14 cellular contexts compared by ENCODE assay signal in the genomic region with DNA sequence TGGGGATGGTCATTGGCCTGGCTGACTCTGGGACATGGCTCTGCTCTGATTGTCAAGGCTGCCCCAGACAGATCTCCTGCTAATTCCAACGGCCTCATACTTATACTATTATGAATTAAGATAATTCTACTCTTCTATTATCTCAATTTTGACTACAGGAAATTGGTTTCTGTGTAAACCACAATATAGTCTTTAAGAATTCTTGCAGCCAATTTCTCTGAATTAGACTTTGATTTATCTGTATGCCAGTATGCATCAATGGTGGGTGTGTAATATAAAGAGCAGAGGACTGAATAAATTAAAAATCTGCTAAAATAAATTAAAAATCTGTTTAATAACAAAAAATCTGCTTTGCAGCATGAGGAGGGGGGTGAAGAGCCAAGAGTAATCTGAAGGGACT. TPM values are rescaled to one million over a fixed set of nuclear protein-coding genes. Genes with fewer than 3 reads are reported as not detected.
A peak's percentile ranks its signal among the peaks of the same experiment; 100 is the strongest.
DNase-seq lines count a peak whose midpoint lies in the region; ATAC-seq and TF ChIP-seq lines count a peak whose summit lies in the region.
"Had no signal": no experiment of that assay in that cellular context is flagged by ENCODE, and none has a peak within 500 bp of the region (broad histone marks: within the 10 kb centered on the region; RNA-seq: fewer than 3 reads in every experiment).

No MANE protein-coding gene starts in this region.

- no peak overlapping the region for H3K18ac ChIP-seq in mesenchymal stem cell (ENCODE audit: low read depth in 1 of 2, low read length in 2 of 2)

- H3K4me3 Mint-ChIP-seq in activated CD4-positive, alpha-beta memory T cell treated with anti-CD3 and anti-CD28 coated beads, Interleukin-2, amount 10 ng/mL, durations not matched to agents 7 days and 5 days: no peak overlapping the region
- H3K4me3 Mint-ChIP-seq in activated CD4-positive, alpha-beta memory T cell treated with anti-CD3 and anti-CD28 coated beads for 36 hours: no peak overlapping the region
- H3K4me3 Mint-ChIP-seq in CD4-positive, CD25-positive, alpha-beta regulatory T cell: peak overlapping the region in 1 of 4 donors; percentile 38
- H3K4me3 Mint-ChIP-seq: B cell; CD8-positive, alpha-beta memory T cell; GM23338 had no signal

- POLR2A ChIA-PET in activated CD4-positive, alpha-beta memory T cell treated with anti-CD3 and anti-CD28 coated beads, Interleukin-2, amount 10 ng/mL, durations not matched to agents 7 days and 5 days (lab: Charles Lee): no interaction called here
- POLR2A ChIA-PET in activated CD4-positive, alpha-beta memory T cell treated with anti-CD3 and anti-CD28 coated beads for 36 hours (lab: Charles Lee): no interaction called here

- H2AK5ac ChIP-seq in mesenchymal stem cell (ENCODE audit: low read length, severe bottlenecking): no peak overlapping the region

- intact Hi-C loops in activated CD4-positive, alpha-beta memory T cell treated with anti-CD3 and anti-CD28 coated beads for 36 hours (cut with micrococcal nuclease): no loop called here

- H3K4ac ChIP-seq in mesenchymal stem cell (ENCODE audit: low read depth in 1 of 2, low read length in 2 of 2): no peak overlapping the region

- H4K91ac ChIP-seq in mesenchymal stem cell (ENCODE audit: low read length): no peak overlapping the region

- no peak for DNase-seq in activated CD4-positive, alpha-beta memory T cell treated with anti-CD3 and anti-CD28 coated beads, Interleukin-2, amount 10 ng/mL, durations not matched to agents 7 days and 5 days
- DNase-seq in activated CD4-positive, alpha-beta memory T cell treated with anti-CD3 and anti-CD28 coated beads for 36 hours: no peak
- peak in 1 of 3 donors; percentile 62 for DNase-seq in CD4-positive, CD25-positive, alpha-beta regulatory T cell
- no peak for DNase-seq in mesenchymal stem cell
- DNase-seq in stimulated activated naive CD8-positive, alpha-beta T cell treated with anti-CD3 and anti-CD28 coated beads, Interleukin-15, Interleukin-2, amounts not matched to agents 100 U/mL and 50 U/mL, for 24 hours: no peak
- DNase-seq: CD8-positive, alpha-beta memory T cell; DMS53; GF-D8; HCEC 1CT had no signal

- H3K36me3 Mint-ChIP-seq in activated CD4-positive, alpha-beta memory T cell treated with anti-CD3 and anti-CD28 coated beads, Interleukin-2, amount 10 ng/mL, durations not matched to agents 7 days and 5 days (ENCODE audit: low read depth): peaks cover 10% of the 10 kb centered on the region
- peaks cover 19% of the 10 kb centered on the region for H3K36me3 Mint-ChIP-seq in activated CD4-positive, alpha-beta memory T cell treated with anti-CD3 and anti-CD28 coated beads for 36 hours
- H3K36me3 Mint-ChIP-seq in CD4-positive, CD25-positive, alpha-beta regulatory T cell: peaks cover 28% of the 10 kb centered on the region

- no peak overlapping the region for H2BK5ac ChIP-seq in mesenchymal stem cell (ENCODE audit: low read depth, low read length, poor library complexity, severe bottlenecking)

- no peak overlapping the region for H2AFZ ChIP-seq in mesenchymal stem cell (ENCODE audit: low read depth, low read length)
- H2AFZ ChIP-seq: GM23338 had no signal

- peaks cover 20% of the 10 kb centered on the region for H3K4me1 ChIP-seq in CD4-positive, CD25-positive, alpha-beta regulatory T cell (ENCODE audit: control insufficient read depth, insufficient read depth, low read length, poor library complexity, severe bottlenecking)
- H3K4me1 ChIP-seq in urinary bladder (ENCODE audit: insufficient read depth) (peaks cover 1% of the 10 kb centered on the region), mesenchymal stem cell (ENCODE audit: control insufficient read depth, insufficient read depth, low read depth, low read length) (no peaks in the 10 kb centered on the region)

- WGBS in urinary bladder: 56% methylated on average over 1 of the region's 1 CpG
- no CpG with 5 or more reads among the region's 1 CpG for WGBS in mesenchymal stem cell

- no peaks in the 10 kb centered on the region for H3K9me3 ChIP-seq in CD4-positive, CD25-positive, alpha-beta regulatory T cell (ENCODE audit: control insufficient read depth in 2 of 2, low read length in 2 of 2)
- no peaks in the 10 kb centered on the region for H3K9me3 ChIP-seq in mesenchymal stem cell (ENCODE audit: control insufficient read depth, low read length)

- no peak overlapping the region for H2BK120ac ChIP-seq in mesenchymal stem cell (ENCODE audit: low read depth, low read length)

- H3K9me3 Mint-ChIP-seq in activated CD4-positive, alpha-beta memory T cell treated with anti-CD3 and anti-CD28 coated beads, Interleukin-2, amount 10 ng/mL, durations not matched to agents 7 days and 5 days: no peaks in the 10 kb centered on the region
- peaks cover 5% of the 10 kb centered on the region for H3K9me3 Mint-ChIP-seq in activated CD4-positive, alpha-beta memory T cell treated with anti-CD3 and anti-CD28 coated beads for 36 hours
- peaks cover 0 to 4% (median 0%) of the 10 kb centered on the region in 7 donors for H3K9me3 Mint-ChIP-seq in CD4-positive, CD25-positive, alpha-beta regulatory T cell
- H3K9me3 Mint-ChIP-seq: GM23338 had no signal

- H3K36me3 ChIP-seq in CD4-positive, CD25-positive, alpha-beta regulatory T cell (ENCODE audit: control insufficient read depth, insufficient read depth, low read length): no peaks in the 10 kb centered on the region
- H3K36me3 ChIP-seq in urinary bladder (ENCODE audit: insufficient read depth): peaks cover 2% of the 10 kb centered on the region
- peaks cover 7 to 30% of the 10 kb centered on the region in 2 experiments for H3K36me3 ChIP-seq in mesenchymal stem cell (ENCODE audit: control insufficient read depth in 1 of 2, insufficient read depth in 2 of 2, low read depth in 1 of 2, low read length in 2 of 2)

- H2BK15ac ChIP-seq in mesenchymal stem cell (ENCODE audit: low read depth, poor library complexity, severe bottlenecking): no peak overlapping the region

- no peak overlapping the region for H3K9ac ChIP-seq in mesenchymal stem cell (ENCODE audit: low read length)
- H3K9ac ChIP-seq: BLaER1 treated with 17β-estradiol and CSF1 and Interleukin-3, amounts not matched to agents 10 nM and 100 nM had no signal

- H3K4me2 ChIP-seq in mesenchymal stem cell (ENCODE audit: low read length, poor library complexity, severe bottlenecking): no peak overlapping the region
- H3K4me2 ChIP-seq: BLaER1 treated with 17β-estradiol and CSF1 and Interleukin-3, amounts not matched to agents 10 nM and 100 nM had no signal

- no peak overlapping the region for H4K8ac ChIP-seq in mesenchymal stem cell (ENCODE audit: low read length)

- H3K27me3 Mint-ChIP-seq in activated CD4-positive, alpha-beta memory T cell treated with anti-CD3 and anti-CD28 coated beads, Interleukin-2, amount 10 ng/mL, durations not matched to agents 7 days and 5 days: no peaks in the 10 kb centered on the region
- no peaks in the 10 kb centered on the region for H3K27me3 Mint-ChIP-seq in activated CD4-positive, alpha-beta memory T cell treated with anti-CD3 and anti-CD28 coated beads for 36 hours
- no peaks in the 10 kb centered on the region for H3K27me3 Mint-ChIP-seq in CD4-positive, CD25-positive, alpha-beta regulatory T cell
- H3K27me3 Mint-ChIP-seq: B cell; CD8-positive, alpha-beta memory T cell had no signal

- peaks cover 24% of the 10 kb centered on the region for H3K79me1 ChIP-seq in mesenchymal stem cell (replicated peaks; ENCODE audit: low read length, poor library complexity, severe bottlenecking)

- H3K23ac ChIP-seq in mesenchymal stem cell (ENCODE audit: low read length in 2 of 2): no peak overlapping the region

- H3K4me1 Mint-ChIP-seq in activated CD4-positive, alpha-beta memory T cell treated with anti-CD3 and anti-CD28 coated beads, Interleukin-2, amount 10 ng/mL, durations not matched to agents 7 days and 5 days: peaks cover 27% of the 10 kb centered on the region
- peaks cover 20% of the 10 kb centered on the region for H3K4me1 Mint-ChIP-seq in activated CD4-positive, alpha-beta memory T cell treated with anti-CD3 and anti-CD28 coated beads for 36 hours (ENCODE audit: low read depth)
- H3K4me1 Mint-ChIP-seq in CD4-positive, CD25-positive, alpha-beta regulatory T cell: peaks cover 15 to 40% (median 30%) of the 10 kb centered on the region in 4 donors

- H3K14ac ChIP-seq in mesenchymal stem cell (ENCODE audit: low read length in 2 of 2): no peak overlapping the region

- no peak for TF ChIP-seq CTCF in VCaP (conservative IDR thresholded peaks at IDR 0.05)

- H3K4me3 ChIP-seq in CD4-positive, CD25-positive, alpha-beta regulatory T cell (ENCODE audit: low read depth, low read length): peak overlapping the region; percentile 14
- H3K4me3 ChIP-seq in urinary bladder (ENCODE audit: low read depth, low read length): no peak overlapping the region
- no peak overlapping the region for H3K4me3 ChIP-seq in mesenchymal stem cell (ENCODE audit: insufficient read depth in 1 of 2, low read depth in 1 of 2, low read length in 2 of 2)
- H3K4me3 ChIP-seq: BLaER1 treated with 17β-estradiol and CSF1 and Interleukin-3, amounts not matched to agents 10 nM and 100 nM; GM23338 had no signal

- CTCF ChIA-PET in activated CD4-positive, alpha-beta memory T cell treated with anti-CD3 and anti-CD28 coated beads, Interleukin-2, amount 10 ng/mL, durations not matched to agents 7 days and 5 days (lab: Charles Lee): interaction anchor here (1.0 kb wide), 1 partner anchor 9 kb away, joined by 3 read pairs; no protein-coding TSS in a partner anchor
- CTCF ChIA-PET in activated CD4-positive, alpha-beta memory T cell treated with anti-CD3 and anti-CD28 coated beads for 36 hours (lab: Charles Lee): no interaction called here

- H3K27ac Mint-ChIP-seq in activated CD4-positive, alpha-beta memory T cell treated with anti-CD3 and anti-CD28 coated beads, Interleukin-2, amount 10 ng/mL, durations not matched to agents 7 days and 5 days: peak overlapping the region; percentile 10
- no peak overlapping the region for H3K27ac Mint-ChIP-seq in activated CD4-positive, alpha-beta memory T cell treated with anti-CD3 and anti-CD28 coated beads for 36 hours
- H3K27ac Mint-ChIP-seq in CD4-positive, CD25-positive, alpha-beta regulatory T cell: peak overlapping the region in 1 of 3 donors; percentile 23
- H3K27ac Mint-ChIP-seq: B cell, GM23338 had no signal

- peak in 1 of 2 donors; percentile 72 for ATAC-seq in CD4-positive, CD25-positive, alpha-beta regulatory T cell (ENCODE audit: low read depth in 2 of 2)
- no peak for ATAC-seq in stimulated activated naive CD8-positive, alpha-beta T cell treated with anti-CD3 and anti-CD28 coated beads, Interleukin-15, Interleukin-2, amounts not matched to agents 100 U/mL and 50 U/mL, for 24 hours
- ATAC-seq: GM23338 had no signal

- no peak overlapping the region for H2BK12ac ChIP-seq in mesenchymal stem cell (ENCODE audit: low read length in 2 of 2)

- H3K27ac ChIP-seq in CD4-positive, CD25-positive, alpha-beta regulatory T cell (ENCODE audit: insufficient read depth, low read length, poor library complexity, severe bottlenecking): no peak overlapping the region
- H3K27ac ChIP-seq in VCaP (peak overlapping the region; percentile 49), urinary bladder (ENCODE audit: low read depth) (peak overlapping the region; percentile 23), mesenchymal stem cell (ENCODE audit: low read length, poor library complexity, severe bottlenecking) (no peak overlapping the region)
- H3K27ac ChIP-seq: BLaER1 treated with 17β-estradiol and CSF1 and Interleukin-3, amounts not matched to agents 10 nM and 100 nM had no signal

- no peaks in the 10 kb centered on the region for H3K27me3 ChIP-seq in CD4-positive, CD25-positive, alpha-beta regulatory T cell (ENCODE audit: control insufficient read depth, insufficient read depth, low read length)
- no peaks in the 10 kb centered on the region for H3K27me3 ChIP-seq in mesenchymal stem cell (ENCODE audit: control insufficient read depth in 1 of 2, insufficient read depth in 1 of 2, low read length in 2 of 2)
- H3K27me3 ChIP-seq: BLaER1 treated with 17β-estradiol and CSF1 and Interleukin-3, amounts not matched to agents 10 nM and 100 nM had no signal

RNA-seq across cellular contexts. Expression of a gene that starts 27.0 kb away (rescaled TPM):
- total RNA-seq in activated CD4-positive, alpha-beta memory T cell treated with anti-CD3 and anti-CD28 coated beads, Interleukin-2, amount 10 ng/mL, durations not matched to agents 7 days and 5 days: 10 to 100 TPM; 13.1 to 13.3 TPM
- total RNA-seq in activated CD4-positive, alpha-beta memory T cell treated with anti-CD3 and anti-CD28 coated beads for 36 hours: 10 to 100 TPM; 21.9 to 22.6 TPM
- 6.1 TPM for total RNA-seq in CD4-positive, CD25-positive, alpha-beta regulatory T cell
- 10 to 100 TPM; 24.8 to 33.0 (median 28.4) TPM for polyA plus RNA-seq in CD4-positive, CD25-positive, alpha-beta regulatory T cell
- 52.4 TPM for total RNA-seq in urinary bladder
- polyA plus RNA-seq in urinary bladder: 47.0 TPM
- 26.9 TPM for polyA plus RNA-seq in mesenchymal stem cell (2013, experiment 1 of 2)
- 29.0 TPM for polyA plus RNA-seq in mesenchymal stem cell (2013, experiment 2 of 2)

Comparison
In these comparisons a context has a peak if more than half of its experiments do, and no peak if none do; other contexts are left out.
1. H3K27ac ChIP-seq: peak in VCaP (single experiment) and urinary bladder (single experiment); none in CD4-positive, CD25-positive, alpha-beta regulatory T cell (single experiment) and mesenchymal stem cell (single experiment).